2 cellular contexts compared by ENCODE assay signal in genomic region chr1:63356234-63356633, GRCh38. TPM values are rescaled to one million over a fixed set of nuclear protein-coding genes. Genes with fewer than 3 reads are reported as not detected.
"Had no signal": no experiment of that assay in that cellular context is flagged by ENCODE, and none has a peak within 500 bp of the region (broad histone marks: within the 10 kb centered on the region; RNA-seq: fewer than 3 reads in every experiment).

No MANE protein-coding gene starts in this region.

RNA-seq across cellular contexts. Expression of gene FOXD3, which starts 33.9 kb away (rescaled TPM):
- total RNA-seq: G401, GM12878 had no signal
